Comparison of ENCODE assay signal across 10 cellular contexts in the genomic region with DNA sequence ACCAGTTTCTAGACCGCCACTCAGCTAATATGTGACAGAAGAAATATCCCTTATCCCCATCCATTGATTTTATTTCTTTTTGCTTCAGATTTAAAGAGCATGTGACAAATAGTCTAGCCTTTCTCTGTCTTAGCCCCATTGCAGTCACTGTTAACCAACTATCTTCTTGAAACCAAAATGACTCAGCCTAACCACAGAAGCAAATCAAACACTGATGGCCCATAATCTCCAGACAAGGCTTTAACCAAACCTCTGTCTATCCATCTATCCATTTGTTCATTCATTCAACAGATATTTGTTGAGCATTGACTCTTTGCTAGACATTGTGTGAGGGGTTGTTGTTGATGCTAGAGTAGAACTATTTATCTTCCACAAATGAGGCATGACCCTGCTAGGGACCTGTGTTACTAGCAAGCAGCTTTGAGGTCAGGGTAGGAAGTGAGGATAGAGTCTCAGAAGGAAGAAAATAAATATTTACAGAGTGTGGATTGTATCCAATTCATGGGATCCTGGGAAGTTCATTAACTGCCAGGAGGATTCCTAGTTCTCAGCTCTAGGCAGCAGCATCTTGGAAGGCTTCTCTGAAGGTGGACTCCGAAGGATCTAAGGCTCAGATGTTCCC. TPM values are rescaled to one million over a fixed set of nuclear protein-coding genes. Genes with fewer than 3 reads are reported as not detected.
DNase-seq lines count a peak whose midpoint lies in the region; ATAC-seq, FAIRE-seq and TF ChIP-seq lines count a peak whose summit lies in the region.
"Had no signal": no experiment of that assay in that cellular context is flagged by ENCODE, and none has a peak within 500 bp of the region (broad histone marks: within the 10 kb centered on the region; RNA-seq: fewer than 3 reads in every experiment).

No MANE protein-coding gene starts in this region.

- H3K27ac ChIP-seq in brain microvascular endothelial cell, result peak overlapping the region; percentile 81
- H3K27ac ChIP-seq: epithelial cell of prostate, neutrophil had no signal

- in situ Hi-C loops in brain microvascular endothelial cell (cut with HindIII; ENCODE audit: low pct_ligation_motif_present, low sequenced_read_pairs), result no loop called here

- peak; percentile 96 for ATAC-seq in GM21515 (IDR thresholded peaks at IDR 0.05; ENCODE audit: unreplicated experiment)
- peak; percentile 98 for ATAC-seq in HG03378 (IDR thresholded peaks at IDR 0.05; ENCODE audit: unreplicated experiment)

- DNase-seq in GM12891 (ENCODE audit: insufficient read length, low spot score), result no peak
- peak; percentile 48 for DNase-seq in brain microvascular endothelial cell
- no peak for DNase-seq in NCI-H446 (lab: John Stamatoyannopoulos, UW)
- DNase-seq in HuH-7 (ENCODE audit: low spot score), result no peak
- no peak for DNase-seq in midbrain (lab: John Stamatoyannopoulos, UW)
- DNase-seq in cerebellar cortex (ENCODE audit: low spot score), result no peak

- no peak for TF ChIP-seq CTCF in brain microvascular endothelial cell (IDR thresholded peaks at IDR 0.05; ENCODE audit: low read depth, low read length, missing control alignments)

- H3K36me3 ChIP-seq in brain microvascular endothelial cell (replicated peaks), result no peaks in the 10 kb centered on the region
- H3K36me3 ChIP-seq: neutrophil had no signal

- H3K27me3 ChIP-seq in brain microvascular endothelial cell (replicated peaks), result no peaks in the 10 kb centered on the region
- H3K27me3 ChIP-seq: neutrophil had no signal

- TF ChIP-seq POLR2A in GM12891 (IDR thresholded peaks at IDR 0.05; ENCODE audit: low read depth, low read length), result no peak

- no peak overlapping the region for H3K4me3 ChIP-seq in brain microvascular endothelial cell (ENCODE audit: low read depth, low read length)

- FAIRE-seq in GM12891 (lab: Jason Lieb, UNC), result peak; percentile 20

TF ChIP-seq in GM12891, 5 proteins besides CTCF, POLR2A, EP300 and RAD21:
- no peak for TF ChIP-seq POLR2AphosphoS5 (IDR thresholded peaks at IDR 0.05; ENCODE audit: low read depth, low read length)
- TF ChIP-seq POU2F2 (IDR thresholded peaks at IDR 0.05; ENCODE audit: low read depth, low read length), result no peak
- no peak for TF ChIP-seq SPI1 (IDR thresholded peaks at IDR 0.05; ENCODE audit: low read depth, low read length)
- no peak for TF ChIP-seq PAX5 (IDR thresholded peaks at IDR 0.05; ENCODE audit: insufficient read depth, low read length, severe bottlenecking)
- TF ChIP-seq TAF1 (IDR thresholded peaks at IDR 0.05; ENCODE audit: low read depth, low read length), result no peak

RNA-seq across cellular contexts. Expression of gene HNRNPH2, which starts 22.5 kb away (rescaled TPM):
- polyA plus RNA-seq in GM12891 (2012; ENCODE audit: low read depth, missing spikeins), result 41.6 TPM

RNA-seq across cellular contexts. Expression of gene GLA, which starts 22.8 kb away (rescaled TPM):
- 20.4 TPM for polyA plus RNA-seq in GM12891 (2012; ENCODE audit: low read depth, missing spikeins)

RNA-seq across cellular contexts. Expression of gene RPL36A, which starts 39.8 kb away (rescaled TPM):
- polyA plus RNA-seq in GM12891 (2012; ENCODE audit: low read depth, missing spikeins), result 4,192 TPM

RNA-seq across cellular contexts. Expression of gene BTK, which starts 44.6 kb away (rescaled TPM):
- polyA plus RNA-seq in GM12891 (2012; ENCODE audit: low read depth, missing spikeins), result 85.4 TPM

RNA-seq across cellular contexts. Expression of gene ARMCX4, which starts 54.7 kb away (rescaled TPM):
- polyA plus RNA-seq in GM12891 (2012; ENCODE audit: low read depth, missing spikeins), result 2.4 TPM
